In genomic region chr5:10259916-10260315, GRCh38 we compare ENCODE assay signal across 1 cellular context.
TF ChIP-seq lines count a peak whose summit lies in the region.

No MANE protein-coding gene starts in this region.

TF ChIP-seq in HepG2, 621 proteins besides CTCF, POLR2A, EP300 and RAD21:
- no peak for TF ChIP-seq ZNF790 (CRISPR knock-in tag; IDR thresholded peaks at IDR 0.05; ENCODE audit: borderline replicate concordance)
- TF ChIP-seq, protein P1, sequence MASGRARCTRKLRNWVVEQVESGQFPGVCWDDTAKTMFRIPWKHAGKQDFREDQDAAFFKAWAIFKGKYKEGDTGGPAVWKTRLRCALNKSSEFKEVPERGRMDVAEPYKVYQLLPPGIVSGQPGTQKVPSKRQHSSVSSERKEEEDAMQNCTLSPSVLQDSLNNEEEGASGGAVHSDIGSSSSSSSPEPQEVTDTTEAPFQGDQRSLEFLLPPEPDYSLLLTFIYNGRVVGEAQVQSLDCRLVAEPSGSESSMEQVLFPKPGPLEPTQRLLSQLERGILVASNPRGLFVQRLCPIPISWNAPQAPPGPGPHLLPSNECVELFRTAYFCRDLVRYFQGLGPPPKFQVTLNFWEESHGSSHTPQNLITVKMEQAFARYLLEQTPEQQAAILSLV (CRISPR knock-in tag; IDR thresholded peaks at IDR 0.05; ENCODE audit: borderline replicate concordance), result no peak
- TF ChIP-seq KMT2B (CRISPR knock-in tag; IDR thresholded peaks at IDR 0.05), result no peak
- TF ChIP-seq ZNF775 (CRISPR knock-in tag; IDR thresholded peaks at IDR 0.05; ENCODE audit: borderline replicate concordance), result no peak
